15 cellular contexts compared by ENCODE assay signal in genomic region chr17:83186226-83186625, GRCh38.
DNase-seq lines count a peak whose midpoint lies in the region; ATAC-seq, FAIRE-seq and TF ChIP-seq lines count a peak whose summit lies in the region.
"Had no signal": no experiment of that assay in that cellular context is flagged by ENCODE, and none has a peak within 500 bp of the region (broad histone marks: within the 10 kb centered on the region; RNA-seq: fewer than 3 reads in every experiment).

No MANE protein-coding gene starts in this region.

- intact Hi-C loops in stomach (cut with DNase I; ENCODE audit: low total_unique reads): no loop called here

- no peak for TF ChIP-seq POLR2A in stomach (IDR thresholded peaks at IDR 0.05)

- no peak for ATAC-seq in activated CD8-positive, alpha-beta memory T cell treated with anti-CD3 and anti-CD28 coated beads, Interleukin-2, amount 10 ng/mL, durations not matched to agents 7 days and 5 days
- ATAC-seq in HG02884 (IDR thresholded peaks at IDR 0.05; ENCODE audit: unreplicated experiment): no peak

- no peak for FAIRE-seq in D721Med (lab: Jason Lieb, UNC)

- peaks cover 14% of the 10 kb centered on the region for H3K4me1 Mint-ChIP-seq in activated naive CD4-positive, alpha-beta T cell treated with anti-CD3 and anti-CD28 coated beads, Interleukin-2, amount 10 ng/mL, durations not matched to agents 7 days and 5 days
- peaks cover 8% of the 10 kb centered on the region for H3K4me1 Mint-ChIP-seq in activated CD8-positive, alpha-beta memory T cell treated with anti-CD3 and anti-CD28 coated beads, Interleukin-2, amount 10 ng/mL, durations not matched to agents 7 days and 5 days

- no peak overlapping the region for H3K27ac ChIP-seq in stomach
- H3K27ac ChIP-seq: adrenal gland, RWPE1 had no signal

- no peak overlapping the region for H3K4me3 Mint-ChIP-seq in activated naive CD4-positive, alpha-beta T cell treated with anti-CD3 and anti-CD28 coated beads, Interleukin-2, amount 10 ng/mL, durations not matched to agents 7 days and 5 days
- no peak overlapping the region for H3K4me3 Mint-ChIP-seq in activated CD8-positive, alpha-beta memory T cell treated with anti-CD3 and anti-CD28 coated beads, Interleukin-2, amount 10 ng/mL, durations not matched to agents 7 days and 5 days

- peaks cover 17 to 31% (median 21%) of the 10 kb centered on the region in 4 donors for H3K4me1 ChIP-seq in stomach
- H3K4me1 ChIP-seq: adrenal gland had no signal

- no peaks in the 10 kb centered on the region for H3K9me3 Mint-ChIP-seq in activated naive CD4-positive, alpha-beta T cell treated with anti-CD3 and anti-CD28 coated beads, Interleukin-2, amount 10 ng/mL, durations not matched to agents 7 days and 5 days
- H3K9me3 Mint-ChIP-seq in activated CD8-positive, alpha-beta memory T cell treated with anti-CD3 and anti-CD28 coated beads, Interleukin-2, amount 10 ng/mL, durations not matched to agents 7 days and 5 days (ENCODE audit: low read depth): no peaks in the 10 kb centered on the region

- H3K36me3 ChIP-seq in stomach: no peaks in the 10 kb centered on the region
- H3K36me3 ChIP-seq: adrenal gland had no signal

- H3K27me3 ChIP-seq in stomach: no peaks in the 10 kb centered on the region
- H3K27me3 ChIP-seq: adrenal gland had no signal

- peak; percentile 5 for DNase-seq in activated naive CD4-positive, alpha-beta T cell treated with anti-CD3 and anti-CD28 coated beads, Interleukin-2, amount 50 U/mL, for 16 hours
- DNase-seq in activated naive CD4-positive, alpha-beta T cell treated with anti-CD3 and anti-CD28 coated beads, Interleukin-2, amount 10 ng/mL, durations not matched to agents 7 days and 5 days: no peak
- peak; percentile 39 for DNase-seq in activated CD8-positive, alpha-beta memory T cell treated with anti-CD3 and anti-CD28 coated beads, Interleukin-2, amount 10 ng/mL, durations not matched to agents 7 days and 5 days
- DNase-seq in left kidney (ENCODE audit: low read depth, low spot score) (peak; percentile 49), ureter (ENCODE audit: low spot score) (peak; percentile 32), D721Med (ENCODE audit: insufficient read length, low spot score) (no peak), stomach (no peak)
- DNase-seq: dermis blood vessel endothelial cell, DMS79 treated with DMSO at 0.1 percent for 48 hours, NCI-H146, NCI-H526, T1000 had no signal

- TF ChIP-seq EP300 in stomach (IDR thresholded peaks at IDR 0.05): no peak

- WGBS in stomach, 5 donors: 6 to 53% (median 24%) methylated on average over 3 to 4 of the region's 4 CpGs

- CTCF ChIA-PET in activated naive CD4-positive, alpha-beta T cell treated with anti-CD3 and anti-CD28 coated beads, Interleukin-2, amount 10 ng/mL, durations not matched to agents 7 days and 5 days (lab: Charles Lee): no interaction called here
- CTCF ChIA-PET in activated CD8-positive, alpha-beta memory T cell treated with anti-CD3 and anti-CD28 coated beads, Interleukin-2, amount 10 ng/mL, durations not matched to agents 7 days and 5 days (lab: Charles Lee): no interaction called here

- peaks cover 42% of the 10 kb centered on the region for H3K27me3 Mint-ChIP-seq in activated naive CD4-positive, alpha-beta T cell treated with anti-CD3 and anti-CD28 coated beads, Interleukin-2, amount 10 ng/mL, durations not matched to agents 7 days and 5 days
- peaks cover 4% of the 10 kb centered on the region for H3K27me3 Mint-ChIP-seq in activated CD8-positive, alpha-beta memory T cell treated with anti-CD3 and anti-CD28 coated beads, Interleukin-2, amount 10 ng/mL, durations not matched to agents 7 days and 5 days

- H3K36me3 Mint-ChIP-seq in activated naive CD4-positive, alpha-beta T cell treated with anti-CD3 and anti-CD28 coated beads, Interleukin-2, amount 10 ng/mL, durations not matched to agents 7 days and 5 days: no peaks in the 10 kb centered on the region
- H3K36me3 Mint-ChIP-seq in activated CD8-positive, alpha-beta memory T cell treated with anti-CD3 and anti-CD28 coated beads, Interleukin-2, amount 10 ng/mL, durations not matched to agents 7 days and 5 days: peaks cover 2% of the 10 kb centered on the region

- TF ChIP-seq CTCF in D721Med (IDR thresholded peaks at IDR 0.05; ENCODE audit: insufficient read depth, missing control alignments) (no peak), stomach (IDR thresholded peaks at IDR 0.05) (no peak)

- no peak overlapping the region for H3K4me3 ChIP-seq in stomach
- H3K4me3 ChIP-seq: adrenal gland had no signal

- H3K9me3 ChIP-seq in stomach: peaks cover 0 to 6% (median 0%) of the 10 kb centered on the region in 4 donors
- H3K9me3 ChIP-seq: adrenal gland had no signal

- no peak overlapping the region for H3K27ac Mint-ChIP-seq in activated naive CD4-positive, alpha-beta T cell treated with anti-CD3 and anti-CD28 coated beads, Interleukin-2, amount 10 ng/mL, durations not matched to agents 7 days and 5 days
- H3K27ac Mint-ChIP-seq in activated CD8-positive, alpha-beta memory T cell treated with anti-CD3 and anti-CD28 coated beads, Interleukin-2, amount 10 ng/mL, durations not matched to agents 7 days and 5 days: no peak overlapping the region

Comparison
In these comparisons a context has a peak if more than half of its experiments do, and no peak if none do; other contexts are left out.
1. DNase-seq: peak in activated naive CD4-positive, alpha-beta T cell treated with anti-CD3 and anti-CD28 coated beads, Interleukin-2, amount 50 U/mL, for 16 hours (single experiment), activated CD8-positive, alpha-beta memory T cell treated with anti-CD3 and anti-CD28 coated beads, Interleukin-2, amount 10 ng/mL, durations not matched to agents 7 days and 5 days (single experiment), left kidney (single experiment) and ureter (single experiment); none in activated naive CD4-positive, alpha-beta T cell treated with anti-CD3 and anti-CD28 coated beads, Interleukin-2, amount 10 ng/mL, durations not matched to agents 7 days and 5 days (single experiment), D721Med (single experiment) and stomach (single experiment).